In the genomic region with DNA sequence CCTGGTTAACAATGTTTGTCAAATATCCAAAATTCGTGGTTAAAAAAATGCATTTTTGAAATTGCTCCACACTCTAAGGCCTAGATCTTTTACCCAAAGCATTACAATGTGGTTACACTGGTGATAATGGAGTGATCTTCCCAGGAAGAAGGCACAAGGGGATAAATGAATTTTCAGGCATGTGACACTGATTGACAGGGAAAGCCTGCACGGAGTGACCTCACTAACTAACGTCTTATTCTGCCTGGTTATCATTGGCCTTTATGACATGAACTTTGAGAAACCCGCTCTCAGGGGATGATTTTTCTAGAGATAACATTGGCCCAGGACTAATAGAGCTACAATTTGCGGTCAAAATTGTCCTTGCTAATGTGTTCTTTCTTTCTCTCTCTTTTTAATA, we compare ENCODE assay signal across 32 cellular contexts.
"Had no signal": no experiment of that assay in that cellular context is flagged by ENCODE, and none has a peak within 500 bp of the region (broad histone marks: within the 10 kb centered on the region; RNA-seq: fewer than 3 reads in every experiment).

No MANE protein-coding gene starts in this region.

- H3K9me3 Mint-ChIP-seq: activated CD4-positive, alpha-beta T cell treated with anti-CD3 and anti-CD28 coated beads, Interleukin-2, amount 10 ng/mL, durations not matched to agents 24 days and 14 days; activated CD8-positive, alpha-beta T cell treated with anti-CD3 and anti-CD28 coated beads for 36 hours; activated naive CD8-positive, alpha-beta T cell treated with anti-CD3 and anti-CD28 coated beads for 36 hours; activated T-helper 17 cell treated with anti-CD3 and anti-CD28 coated beads, Interleukin-2, amount 50 U/mL, for 72 hours; central memory CD8-positive, alpha-beta T cell had no signal

- H3K36me3 ChIP-seq: brain microvascular endothelial cell, cardiac muscle cell, MG63, WERI-Rb-1 had no signal

- H3K4me1 Mint-ChIP-seq: activated CD4-positive, alpha-beta T cell treated with anti-CD3 and anti-CD28 coated beads, Interleukin-2, amount 10 ng/mL, durations not matched to agents 24 days and 14 days; activated naive CD8-positive, alpha-beta T cell treated with anti-CD3 and anti-CD28 coated beads for 36 hours; activated T-helper 17 cell treated with anti-CD3 and anti-CD28 coated beads, Interleukin-2, amount 50 U/mL, for 72 hours; central memory CD8-positive, alpha-beta T cell had no signal

- H3K4me3 Mint-ChIP-seq: activated CD4-positive, alpha-beta T cell treated with anti-CD3 and anti-CD28 coated beads, Interleukin-2, amount 10 ng/mL, durations not matched to agents 24 days and 14 days; activated CD8-positive, alpha-beta T cell treated with anti-CD3 and anti-CD28 coated beads for 36 hours; activated naive CD8-positive, alpha-beta T cell treated with anti-CD3 and anti-CD28 coated beads for 36 hours; activated T-cell treated with anti-CD3 and anti-CD28 coated beads, Interleukin-2, amount 50 U/mL, for 72 hours; activated T-helper 17 cell treated with anti-CD3 and anti-CD28 coated beads, Interleukin-2, amount 50 U/mL, for 72 hours; central memory CD8-positive, alpha-beta T cell had no signal

- H3K27me3 ChIP-seq: brain microvascular endothelial cell, cardiac muscle cell, MG63 had no signal

- H3K27ac ChIP-seq: brain microvascular endothelial cell, cardiac muscle cell, WERI-Rb-1 had no signal

- H3K27ac Mint-ChIP-seq: activated CD4-positive, alpha-beta T cell treated with anti-CD3 and anti-CD28 coated beads, Interleukin-2, amount 10 ng/mL, durations not matched to agents 24 days and 14 days; activated CD8-positive, alpha-beta T cell treated with anti-CD3 and anti-CD28 coated beads for 36 hours; activated naive CD8-positive, alpha-beta T cell treated with anti-CD3 and anti-CD28 coated beads for 36 hours; activated T-cell treated with anti-CD3 and anti-CD28 coated beads, Interleukin-2, amount 50 U/mL, for 72 hours; activated T-helper 17 cell treated with anti-CD3 and anti-CD28 coated beads, Interleukin-2, amount 50 U/mL, for 72 hours had no signal

- H3K36me3 Mint-ChIP-seq: activated naive CD8-positive, alpha-beta T cell treated with anti-CD3 and anti-CD28 coated beads for 36 hours had no signal

- H3K9me3 ChIP-seq: MG63 had no signal

- ATAC-seq: activated CD8-positive, alpha-beta T cell treated with anti-CD3 and anti-CD28 coated beads for 36 hours; activated T-cell treated with anti-CD3 and anti-CD28 coated beads, Interleukin-2, amount 50 U/mL, for 72 hours; activated T-helper 17 cell treated with anti-CD3 and anti-CD28 coated beads, Interleukin-2, amount 50 U/mL, for 72 hours; Panc1; Right ventricle myocardium inferior had no signal

- H3K4me3 ChIP-seq: cardiac muscle cell, MG63 had no signal

- H3K27me3 Mint-ChIP-seq: activated CD4-positive, alpha-beta T cell treated with anti-CD3 and anti-CD28 coated beads, Interleukin-2, amount 10 ng/mL, durations not matched to agents 24 days and 14 days; activated naive CD8-positive, alpha-beta T cell treated with anti-CD3 and anti-CD28 coated beads for 36 hours had no signal

- DNase-seq: activated CD4-positive, alpha-beta T cell treated with anti-CD3 and anti-CD28 coated beads, Interleukin-2, amount 10 ng/mL, durations not matched to agents 24 days and 14 days; activated CD4-positive, alpha-beta T cell treated with anti-CD3 and anti-CD28 coated beads, Interleukin-2, amount 50 U/mL, for 4 hours; activated CD8-positive, alpha-beta T cell treated with anti-CD3 and anti-CD28 coated beads for 36 hours; activated effector memory CD4-positive, alpha-beta T cell treated with anti-CD3 and anti-CD28 coated beads, Interleukin-2, amount 50 U/mL, for 16 hours; activated naive CD4-positive, alpha-beta T cell; activated naive CD4-positive, alpha-beta T cell treated with anti-CD3 and anti-CD28 coated beads, Interleukin-2, amount 50 U/mL, for 16 hours; activated naive CD8-positive, alpha-beta T cell treated with anti-CD3 and anti-CD28 coated beads for 36 hours; activated T-cell treated with anti-CD3 and anti-CD28 coated beads, Interleukin-2, amount 50 U/mL, for 1 hour; activated T-cell treated with anti-CD3 and anti-CD28 coated beads, Interleukin-2, amount 50 U/mL, for 72 hours; amniotic stem cell; aorta; brain microvascular endothelial cell; Karpas-422; MG63; MV-4-11; NCI-H1092; NCI-H1436 treated with DMSO at 0.1 percent for 48 hours; NCI-H1694 treated with DMSO at 0.1 percent for 48 hours; NCI-H2029; NCI-H345; NCI-H524 treated with DMSO at 0.1 percent for 48 hours; SIG-M5; SW 1271; T-helper 1 cell; T-helper 2 cell; T1000; WERI-Rb-1 had no signal
